Comparison of ENCODE assay signal across 8 cellular contexts in genomic region chr11:66288138-66288865, GRCh38. TPM values are rescaled to one million over a fixed set of nuclear protein-coding genes. Genes with fewer than 3 reads are reported as not detected.
A peak's percentile ranks its signal among the peaks of the same experiment; 100 is the strongest.
DNase-seq lines count a peak whose midpoint lies in the region; ATAC-seq and TF ChIP-seq lines count a peak whose summit lies in the region.

No MANE protein-coding gene starts in this region.

- H3K27ac Mint-ChIP-seq in WTC11 = peak overlapping the region; percentile 64

- H3K27me3 Mint-ChIP-seq in WTC11 (ENCODE audit: low read depth) = peaks cover 32% of the 10 kb centered on the region

- H3K27me3 ChIP-seq in heart left ventricle (peaks cover 6 to 26% (median 16%) of the 10 kb centered on the region in 9 donors), right cardiac atrium (ENCODE audit: control insufficient read depth, insufficient read depth) (no peaks in the 10 kb centered on the region), skeletal muscle satellite cell (ENCODE audit: control insufficient read depth, insufficient read depth, low read length) (peaks cover 24% of the 10 kb centered on the region)

- H3K4me3 ChIP-seq in heart left ventricle (peak overlapping the region; percentile 70 to 100 (median 90)), right cardiac atrium (ENCODE audit: low read length) (peak overlapping the region; percentile 52), skeletal muscle satellite cell (ENCODE audit: low read length) (peak overlapping the region; percentile 72)

- CTCF ChIA-PET in WTC11 (lab: Charles Lee) = interaction anchor here (0.7 to 2.5 kb wide), 24 partner anchors 9 to 400 kb away, joined by 3 to 65 read pairs (median 4); partner anchors contain the start of genes CD248, DPP3, FIBP and RAB1B

- peak overlapping the region; percentile 97 for H3K4me2 ChIP-seq in skeletal muscle satellite cell (ENCODE audit: low read length)

- peaks cover 21% of the 10 kb centered on the region for H3K4me1 Mint-ChIP-seq in WTC11

- H3K9ac ChIP-seq in skeletal muscle satellite cell (ENCODE audit: low read depth, low read length) = peak overlapping the region; percentile 96

- H3K27ac ChIP-seq in heart left ventricle (peak overlapping the region; percentile 92 to 99 (median 96)), right cardiac atrium (ENCODE audit: low read length) (peak overlapping the region; percentile 74)

- H3K36me3 ChIP-seq in heart left ventricle = peaks cover 0 to 23% (median 5%) of the 10 kb centered on the region in 9 donors
- peaks cover 30% of the 10 kb centered on the region for H3K36me3 ChIP-seq in skeletal muscle satellite cell (ENCODE audit: insufficient read depth, low read length)

- intact Hi-C loops in heart left ventricle (cut with DNase I) = loop anchor here in 5 of 10 donors (10.0 kb wide), 1 partner anchor 64 kb away; no protein-coding TSS in a partner anchor
- intact Hi-C loops in cardiac septum (cut with DNase I) = loop anchor here (2.0 kb wide), 1 partner anchor 20 kb away; the partner anchor contains the start of gene RAB1B
- intact Hi-C loops in right cardiac atrium (cut with DNase I) = no loop called here

- TF ChIP-seq CTCF in heart left ventricle (IDR thresholded peaks at IDR 0.05) (no peak), WTC11 (IDR thresholded peaks at IDR 0.05) (no peak)

- DNase-seq in heart left ventricle (no peak), cardiac septum (ENCODE audit: low spot score) (no peak), WTC11 (ENCODE audit: low spot score) (no peak), right cardiac atrium (peak in 1 of 3 donors; percentile 23), NCI-H345 treated with DMSO at 0.1 percent for 48 hours (lab: John Stamatoyannopoulos, UW; ENCODE audit: unreplicated experiment) (no peak), HPDE6-E6E7 (ENCODE audit: extremely low spot score) (no peak), NCI-H446 treated with DMSO at 0.1 percent for 48 hours (lab: John Stamatoyannopoulos, UW) (no peak)

- POLR2A ChIA-PET in WTC11 (lab: Charles Lee) = interaction anchor here (0.9 to 1.8 kb wide), 7 partner anchors 9 to 84 kb away, joined by 4 to 19 read pairs (median 6); partner anchors contain the start of genes B4GAT1 and RIN1

- H3K9me3 Mint-ChIP-seq in WTC11 = no peaks in the 10 kb centered on the region

- WGBS in heart left ventricle, 4 donors = 14 to 18% (median 17%) methylated on average over 13 to 27 of the region's 27 CpGs
- WGBS in right cardiac atrium = 13% methylated on average over 27 of the region's 27 CpGs

- H3K36me3 Mint-ChIP-seq in WTC11 = no peaks in the 10 kb centered on the region

- no peak for TF ChIP-seq POLR2A in heart left ventricle (IDR thresholded peaks at IDR 0.05)

- H3K9me3 ChIP-seq in heart left ventricle (no peaks in the 10 kb centered on the region), right cardiac atrium (ENCODE audit: control insufficient read depth, low read length) (no peaks in the 10 kb centered on the region), skeletal muscle satellite cell (replicated peaks; ENCODE audit: low read length) (no peaks in the 10 kb centered on the region)

- peak in 1 of 4 donors; percentile 0 for ATAC-seq in heart left ventricle
- no peak for ATAC-seq in WTC11
- ATAC-seq in right cardiac atrium = no peak

- H3K4me3 Mint-ChIP-seq in WTC11 = peak overlapping the region; percentile 96

- H3K4me1 ChIP-seq in heart left ventricle (peaks cover 0 to 54% (median 34%) of the 10 kb centered on the region in 12 donors), right cardiac atrium (ENCODE audit: control insufficient read depth, insufficient read depth, low read length) (peaks cover 10% of the 10 kb centered on the region), skeletal muscle satellite cell (ENCODE audit: control insufficient read depth, insufficient read depth, low read length) (peaks cover 15% of the 10 kb centered on the region)

TF ChIP-seq in WTC11, 78 proteins besides CTCF, POLR2A, EP300 and RAD21:
- TF ChIP-seq ELF4 (CRISPR knock-in tag; IDR thresholded peaks at IDR 0.05; ENCODE audit: low read depth) = no peak
- 0 out of 2 replicates have a peak, but pooled peaks have one; percentile 27 for TF ChIP-seq MLX (CRISPR knock-in tag; IDR thresholded peaks at IDR 0.05)

RNA-seq across cellular contexts. Expression of gene YIF1A, which starts 0.6 kb away (rescaled TPM):
- total RNA-seq in heart left ventricle (10 to 100 TPM; 41.6 to 93.0 (median 65.3) TPM), cardiac septum (74.0 TPM), WTC11 (2021) (86.0 to 86.9 TPM (median 86.4 TPM) in 3 replicates), right cardiac atrium (10 to 100 TPM; 48.0 to 65.3 (median 50.5) TPM)
- polyA plus RNA-seq in heart left ventricle (100 to 1,000 TPM in 1 of 2 donors, 10 to 100 TPM in 1; 49.9 to 136 TPM), right cardiac atrium (56.1 TPM)
- total RNA-seq in skeletal muscle satellite cell (2012; rRNA removed) = 181 and 287 TPM in 2 replicates

RNA-seq across cellular contexts. Expression of gene TMEM151A, which starts 3.4 kb away (rescaled TPM):
- total RNA-seq in heart left ventricle (1 to 10 TPM in 1 of 9 donors, under 1 TPM in 3, not detected in 5; 0.09 to 7.9 (median 0.18) TPM), cardiac septum (0.24 TPM), WTC11 (2021) (2.2 to 2.3 TPM (median 2.3 TPM) in 3 replicates), right cardiac atrium (under 1 TPM; 0.20 to 0.31 (median 0.26) TPM)
- polyA plus RNA-seq in heart left ventricle (under 1 TPM; 0.08 TPM), right cardiac atrium (0.45 TPM)
- total RNA-seq in skeletal muscle satellite cell (2012; rRNA removed) = 0.22 TPM in 1 of 2 replicates, not detected in the other

RNA-seq across cellular contexts. Expression of gene CNIH2, which starts 10.3 kb away (rescaled TPM):
- total RNA-seq in heart left ventricle (under 1 TPM in 2 of 9 donors, not detected in 7; 0.25 to 0.40 TPM), cardiac septum (0.22 TPM), WTC11 (2021) (12.2 to 12.9 TPM (median 12.2 TPM) in 3 replicates), right cardiac atrium (under 1 TPM in 2 of 4 donors, not detected in 2; 0.25 to 0.47 TPM)
- polyA plus RNA-seq in heart left ventricle (under 1 TPM in 1 of 2 donors, not detected in 1; 0.08 TPM), right cardiac atrium (0.23 TPM)
- total RNA-seq in skeletal muscle satellite cell (2012; rRNA removed) = 1.3 TPM in 1 of 2 replicates, not detected in the other

RNA-seq across cellular contexts. Expression of gene RAB1B, which starts 19.9 kb away (rescaled TPM):
- total RNA-seq in heart left ventricle (100 to 1,000 TPM; 111 to 149 (median 128) TPM), cardiac septum (124 TPM), WTC11 (2021) (125 to 134 TPM (median 130 TPM) in 3 replicates), right cardiac atrium (100 to 1,000 TPM; 114 to 129 (median 125) TPM)
- polyA plus RNA-seq in heart left ventricle (100 to 1,000 TPM; 161 to 178 TPM), right cardiac atrium (170 TPM)
- total RNA-seq in skeletal muscle satellite cell (2012; rRNA removed) = 77.3 and 92.0 TPM in 2 replicates

RNA-seq across cellular contexts. Expression of gene CD248, which starts 28.5 kb away (rescaled TPM):
- 10 to 100 TPM in 5 of 9 donors, 1 to 10 TPM in 4; 6.5 to 33.1 (median 11.8) TPM for total RNA-seq in heart left ventricle
- 10 to 100 TPM in 1 of 2 donors, 1 to 10 TPM in 1; 6.0 to 19.9 TPM for polyA plus RNA-seq in heart left ventricle
- total RNA-seq in cardiac septum = 9.7 TPM
- 2.6 to 2.8 TPM (median 2.7 TPM) in 3 replicates for total RNA-seq in WTC11 (2021)
- 10 to 100 TPM; 10.5 to 22.9 (median 21.9) TPM for total RNA-seq in right cardiac atrium
- 12.0 TPM for polyA plus RNA-seq in right cardiac atrium
- total RNA-seq in skeletal muscle satellite cell (2012; rRNA removed) = 138 and 141 TPM in 2 replicates
